In genomic region chrX:78476701-78477100, GRCh38 we compare ENCODE assay signal across 25 cellular contexts.
"Had no signal": no experiment of that assay in that cellular context is flagged by ENCODE, and none has a peak within 500 bp of the region (broad histone marks: within the 10 kb centered on the region; RNA-seq: fewer than 3 reads in every experiment).

No MANE protein-coding gene starts in this region.

- H3K4me3 ChIP-seq: neural progenitor cell, pancreas, psoas muscle, right lobe of liver, sigmoid colon, stomach, thoracic aorta, thyroid gland, tibial nerve, upper lobe of left lung, vagina had no signal

- H3K4me1 Mint-ChIP-seq: natural killer cell; nephron; neural progenitor cell; stimulated activated effector memory CD8-positive, alpha-beta T cell treated with anti-CD3 and anti-CD28 coated beads, Interleukin-12 subunit alpha, Interleukin-12 subunit beta, amount 100 ng/mL, for 72 hours; stimulated activated naive B cell treated with anti-CD40 and anti-IgM and Interleukin-4, amounts not matched to agents 10 μg/mL and 1 μg/mL and 100 μg/mL, for 72 hours had no signal

- H3K27me3 ChIP-seq: neural progenitor cell, right lobe of liver, sigmoid colon, stomach, thyroid gland, tibial nerve, upper lobe of left lung, vagina had no signal

- ATAC-seq: natural killer cell; pancreas; psoas muscle; right cardiac atrium; right lobe of liver; stimulated activated effector memory CD8-positive, alpha-beta T cell treated with anti-CD3 and anti-CD28 coated beads, Interleukin-12 subunit alpha, Interleukin-12 subunit beta, amount 100 ng/mL, for 72 hours; stimulated activated naive B cell treated with anti-CD40 and anti-IgM and Interleukin-4, amounts not matched to agents 10 μg/mL and 1 μg/mL and 100 μg/mL, for 72 hours had no signal

- H3K36me3 Mint-ChIP-seq: natural killer cell; neural progenitor cell; stimulated activated effector memory CD8-positive, alpha-beta T cell treated with anti-CD3 and anti-CD28 coated beads, Interleukin-12 subunit alpha, Interleukin-12 subunit beta, amount 100 ng/mL, for 72 hours; stimulated activated naive B cell treated with anti-CD40 and anti-IgM and Interleukin-4, amounts not matched to agents 10 μg/mL and 1 μg/mL and 100 μg/mL, for 72 hours had no signal

- H3K4me3 Mint-ChIP-seq: natural killer cell; nephron; neural progenitor cell; stimulated activated effector memory CD8-positive, alpha-beta T cell treated with anti-CD3 and anti-CD28 coated beads, Interleukin-12 subunit alpha, Interleukin-12 subunit beta, amount 100 ng/mL, for 72 hours; stimulated activated naive B cell treated with anti-CD40 and anti-IgM and Interleukin-4, amounts not matched to agents 10 μg/mL and 1 μg/mL and 100 μg/mL, for 72 hours; stimulated activated naive CD8-positive, alpha-beta T cell treated with anti-CD3 and anti-CD28 coated beads, Interleukin-15, Interleukin-2, amounts not matched to agents 100 ng/mL and 50 ng/mL, for 24 hours had no signal

- DNase-seq: natural killer cell; pancreas; psoas muscle; right cardiac atrium; right lobe of liver; sigmoid colon; small intestine; stimulated activated CD4-positive, alpha-beta T cell treated with anti-CD3 and anti-CD28 coated beads, Interleukin-15, amount 100 ng/mL, for 24 hours; stimulated activated CD4-positive, alpha-beta T cell treated with anti-CD3 and anti-CD28 coated beads, Interleukin-2, amount 100 ng/mL, for 24 hours; stimulated activated CD4-positive, alpha-beta T cell treated with anti-CD3 and anti-CD28 coated beads, Interleukin-2, amount 100 ng/mL, for 48 hours; stimulated activated CD4-positive, alpha-beta T cell treated with anti-CD3 and anti-CD28 coated beads, Interleukin-4, amount 100 ng/mL, for 24 hours; stimulated activated naive B cell treated with anti-CD40 and anti-IgM and Interleukin-4, amounts not matched to agents 10 μg/mL and 1 μg/mL and 100 μg/mL, for 72 hours; stimulated activated naive CD4-positive, alpha-beta T cell treated with Interleukin-2 at 50 U/mL for 16 hours; stomach; thyroid gland; trophoblast cell; upper lobe of left lung had no signal

- FAIRE-seq: pancreas, small intestine, urothelium cell line had no signal

- H3K27ac Mint-ChIP-seq: natural killer cell; nephron; neural progenitor cell; stimulated activated effector memory CD8-positive, alpha-beta T cell treated with anti-CD3 and anti-CD28 coated beads, Interleukin-12 subunit alpha, Interleukin-12 subunit beta, amount 100 ng/mL, for 72 hours; stimulated activated naive B cell treated with anti-CD40 and anti-IgM and Interleukin-4, amounts not matched to agents 10 μg/mL and 1 μg/mL and 100 μg/mL, for 72 hours; stimulated activated naive CD8-positive, alpha-beta T cell treated with anti-CD3 and anti-CD28 coated beads, Interleukin-15, Interleukin-2, amounts not matched to agents 100 ng/mL and 50 ng/mL, for 24 hours had no signal

- H3K9ac ChIP-seq: neural progenitor cell had no signal

- H3K36me3 ChIP-seq: neural progenitor cell, pancreas, right lobe of liver, sigmoid colon, stomach, thoracic aorta, thyroid gland, tibial nerve, upper lobe of left lung, vagina had no signal

- H3K4me2 ChIP-seq: neural progenitor cell had no signal

- H3K27me3 Mint-ChIP-seq: stimulated activated naive CD8-positive, alpha-beta T cell treated with anti-CD3 and anti-CD28 coated beads, Interleukin-15, Interleukin-2, amounts not matched to agents 100 ng/mL and 50 ng/mL, for 24 hours had no signal

- H2AFZ ChIP-seq: neural progenitor cell had no signal

- H3K27ac ChIP-seq: neural progenitor cell, pancreas, psoas muscle, right lobe of liver, sigmoid colon, stomach, thoracic aorta, thyroid gland, tibial nerve, upper lobe of left lung, vagina had no signal

- H3K4me1 ChIP-seq: neural progenitor cell, pancreas, psoas muscle, right lobe of liver, sigmoid colon, stomach, thyroid gland, tibial nerve, upper lobe of left lung, vagina had no signal

- H3K9me3 ChIP-seq: pancreas, psoas muscle, right lobe of liver, sigmoid colon, stomach, thoracic aorta, thyroid gland, tibial nerve, vagina had no signal
